ENCODE assay signal across 13 cellular contexts in genomic region chr18:905948-906415, GRCh38. TPM values are rescaled to one million over a fixed set of nuclear protein-coding genes. Genes with fewer than 3 reads are reported as not detected.
DNase-seq lines count a peak whose midpoint lies in the region; ATAC-seq and TF ChIP-seq lines count a peak whose summit lies in the region.
"Had no signal": no experiment of that assay in that cellular context is flagged by ENCODE, and none has a peak within 500 bp of the region (broad histone marks: within the 10 kb centered on the region; RNA-seq: fewer than 3 reads in every experiment).

No MANE protein-coding gene starts in this region.

- DNase-seq in NCI-H82 (lab: John Stamatoyannopoulos, UW) (peak; percentile 25), NCI-H82 treated with DMSO at 0.1 percent for 48 hours (lab: John Stamatoyannopoulos, UW; ENCODE audit: unreplicated experiment) (no peak), DMS53 (lab: John Stamatoyannopoulos, UW) (peak; percentile 84), adrenal gland (no peak)
- DNase-seq in naive thymus-derived CD4-positive, alpha-beta T cell = no peak
- DNase-seq: activated CD4-positive, CD25-positive, alpha-beta regulatory T cell treated with anti-CD3 and anti-CD28 coated beads, Interleukin-2, amount 50 U/mL, for 72 hours; hippocampal formation; NCI-H1694 treated with DMSO at 0.1 percent for 48 hours had no signal

- H3K4me3 Mint-ChIP-seq in activated T-helper 17 cell treated with anti-CD3 and anti-CD28 coated beads, Interleukin-2, amount 50 U/mL, for 72 hours = peak overlapping the region; percentile 29
- peak overlapping the region in 8 of 10 donors; percentile 41 to 82 (median 72) for H3K4me3 Mint-ChIP-seq in naive thymus-derived CD4-positive, alpha-beta T cell

- peaks cover 0 to 31% of the 10 kb centered on the region in 2 donors for H3K27me3 ChIP-seq in naive thymus-derived CD4-positive, alpha-beta T cell (ENCODE audit: control insufficient read depth in 2 of 2, insufficient read depth in 2 of 2, low read length in 2 of 2)
- H3K27me3 ChIP-seq in adrenal gland = peaks cover 89% of the 10 kb centered on the region

- peaks cover 5% of the 10 kb centered on the region for H3K4me1 Mint-ChIP-seq in activated T-helper 17 cell treated with anti-CD3 and anti-CD28 coated beads, Interleukin-2, amount 50 U/mL, for 72 hours
- peaks cover 6 to 27% (median 17%) of the 10 kb centered on the region in 7 donors for H3K4me1 Mint-ChIP-seq in naive thymus-derived CD4-positive, alpha-beta T cell

- no peak overlapping the region for H3K4me3 ChIP-seq in naive thymus-derived CD4-positive, alpha-beta T cell (ENCODE audit: low read length)
- H3K4me3 ChIP-seq in adrenal gland = peak overlapping the region in 1 of 4 donors; percentile 44

- POLR2A ChIA-PET in naive thymus-derived CD4-positive, alpha-beta T cell (lab: Charles Lee) = no interaction called here

- H3K36me3 Mint-ChIP-seq in activated T-helper 17 cell treated with anti-CD3 and anti-CD28 coated beads, Interleukin-2, amount 50 U/mL, for 72 hours (ENCODE audit: low read depth) = peaks cover 8% of the 10 kb centered on the region
- H3K36me3 Mint-ChIP-seq in naive thymus-derived CD4-positive, alpha-beta T cell = peaks cover 0 to 10% (median 6%) of the 10 kb centered on the region in 5 donors

- WGBS in adrenal gland, 4 donors = 1 to 4% (median 2%) methylated on average over 10 to 26 of the region's 26 CpGs

- H3K4me1 ChIP-seq in naive thymus-derived CD4-positive, alpha-beta T cell (ENCODE audit: control insufficient read depth in 2 of 2, insufficient read depth in 2 of 2, low read length in 2 of 2) = peaks cover 5 to 22% of the 10 kb centered on the region in 2 donors
- peaks cover 19 to 31% of the 10 kb centered on the region in 2 donors for H3K4me1 ChIP-seq in adrenal gland (replicated peaks in 1 of 2)

- H3K27me3 Mint-ChIP-seq in activated T-helper 17 cell treated with anti-CD3 and anti-CD28 coated beads, Interleukin-2, amount 50 U/mL, for 72 hours = peaks cover 60% of the 10 kb centered on the region
- peaks cover 67 to 87% (median 74%) of the 10 kb centered on the region in 5 donors for H3K27me3 Mint-ChIP-seq in naive thymus-derived CD4-positive, alpha-beta T cell

- intact Hi-C loops in naive thymus-derived CD4-positive, alpha-beta T cell (cut with micrococcal nuclease) = no loop called here
- intact Hi-C loops in adrenal gland (cut with DNase I) = no loop called here

- H3K27ac Mint-ChIP-seq in activated T-helper 17 cell treated with anti-CD3 and anti-CD28 coated beads, Interleukin-2, amount 50 U/mL, for 72 hours = no peak overlapping the region
- peak overlapping the region in 1 of 9 donors; percentile 60 for H3K27ac Mint-ChIP-seq in naive thymus-derived CD4-positive, alpha-beta T cell

- H3K9me3 Mint-ChIP-seq in activated T-helper 17 cell treated with anti-CD3 and anti-CD28 coated beads, Interleukin-2, amount 50 U/mL, for 72 hours = peaks cover 4% of the 10 kb centered on the region
- peaks cover 0 to 33% (median 11%) of the 10 kb centered on the region in 11 donors for H3K9me3 Mint-ChIP-seq in naive thymus-derived CD4-positive, alpha-beta T cell

- ATAC-seq in activated T-helper 17 cell treated with anti-CD3 and anti-CD28 coated beads, Interleukin-2, amount 50 U/mL, for 72 hours (replicated peaks) = no peak
- ATAC-seq in naive thymus-derived CD4-positive, alpha-beta T cell = no peak
- ATAC-seq in HG02981 (IDR thresholded peaks at IDR 0.05; ENCODE audit: unreplicated experiment) = no peak
- ATAC-seq in GM21723 (IDR thresholded peaks at IDR 0.05; ENCODE audit: unreplicated experiment) = no peak
- ATAC-seq: Right ventricle myocardium inferior had no signal

- H3K36me3 ChIP-seq in naive thymus-derived CD4-positive, alpha-beta T cell (ENCODE audit: control insufficient read depth in 2 of 3, insufficient read depth in 3 of 3, low read length in 3 of 3) = no peaks in the 10 kb centered on the region
- no peaks in the 10 kb centered on the region for H3K36me3 ChIP-seq in adrenal gland (replicated peaks in 1 of 2)

- no peak for TF ChIP-seq CTCF in adrenal gland (IDR thresholded peaks at IDR 0.05)

- H3K27ac ChIP-seq in naive thymus-derived CD4-positive, alpha-beta T cell (ENCODE audit: low read depth, low read length) = no peak overlapping the region
- no peak overlapping the region for H3K27ac ChIP-seq in adrenal gland

- CTCF ChIA-PET in naive thymus-derived CD4-positive, alpha-beta T cell (lab: Charles Lee) = no interaction called here

- TF ChIP-seq POLR2A in adrenal gland (IDR thresholded peaks at IDR 0.05) = no peak

- no peaks in the 10 kb centered on the region for H3K9me3 ChIP-seq in naive thymus-derived CD4-positive, alpha-beta T cell (ENCODE audit: control insufficient read depth in 2 of 3, low read length in 3 of 3)
- H3K9me3 ChIP-seq in adrenal gland (replicated peaks in 1 of 3) = no peaks in the 10 kb centered on the region

RNA-seq across cellular contexts. Expression of gene ADCYAP1, which starts 1.3 kb away (rescaled TPM):
- total RNA-seq in activated T-helper 17 cell treated with anti-CD3 and anti-CD28 coated beads, Interleukin-2, amount 50 U/mL, for 72 hours = not detected
- under 1 TPM in 2 of 5 experiments, not detected in 3; 0.34 TPM for total RNA-seq in naive thymus-derived CD4-positive, alpha-beta T cell
- polyA plus RNA-seq in naive thymus-derived CD4-positive, alpha-beta T cell = not detected
- total RNA-seq in adrenal gland = under 1 TPM in 4 of 8 donors, not detected in 4; 0.57 to 0.69 (median 0.66) TPM
- polyA plus RNA-seq in adrenal gland = under 1 TPM in 2 of 3 donors, not detected in 1; 0.20 to 0.37 TPM
- total RNA-seq: HT-29, Right ventricle myocardium inferior had no signal

Comparison
In these comparisons a context has a peak if more than half of its experiments do, and no peak if none do; other contexts are left out.
1. DNase-seq: peak in NCI-H82 (single experiment) and DMS53 (single experiment); none in NCI-H82 treated with DMSO at 0.1 percent for 48 hours (single experiment), naive thymus-derived CD4-positive, alpha-beta T cell (0 of 9) and adrenal gland (0 of 7).